ENCODE assay signal across 1 cellular context in genomic region chr1:209692745-209693504, GRCh38.
TF ChIP-seq lines count a peak whose summit lies in the region.

No MANE protein-coding gene starts in this region.

TF ChIP-seq in HepG2, 621 proteins besides CTCF, POLR2A, EP300 and RAD21 (continued from another document):
- TF ChIP-seq NAIF1 (CRISPR knock-in tag; IDR thresholded peaks at IDR 0.05; ENCODE audit: borderline replicate concordance), result no peak
- peak; percentile 83 for TF ChIP-seq STAG1 (CRISPR knock-in tag; IDR thresholded peaks at IDR 0.05)
- no peak for TF ChIP-seq ZNF878 (CRISPR knock-in tag; IDR thresholded peaks at IDR 0.05)
- no peak for TF ChIP-seq ZNF816 (CRISPR knock-in tag; IDR thresholded peaks at IDR 0.05; ENCODE audit: borderline replicate concordance)
- TF ChIP-seq SMC3 (IDR thresholded peaks at IDR 0.05; ENCODE audit: low read length), result peak; percentile 85
- no peak for TF ChIP-seq TRIM24 (CRISPR knock-in tag; IDR thresholded peaks at IDR 0.05)
- TF ChIP-seq NFKB2 (CRISPR knock-in tag; IDR thresholded peaks at IDR 0.05; ENCODE audit: borderline replicate concordance), result no peak
- peak; percentile 57; the same call in 1 of the 2 replicates for TF ChIP-seq ZNF652 (CRISPR knock-in tag; IDR thresholded peaks at IDR 0.05; ENCODE audit: borderline replicate concordance, low read depth)
- TF ChIP-seq DRAP1 (CRISPR knock-in tag; IDR thresholded peaks at IDR 0.05), result no peak
- TF ChIP-seq SSRP1 (CRISPR knock-in tag; IDR thresholded peaks at IDR 0.05), result no peak
TF ChIP-seq in HepG2: peak in this region for 3.
